ENCODE assay signal across 15 cellular contexts in genomic region chr13:24528816-24529398, GRCh38. TPM values are rescaled to one million over a fixed set of nuclear protein-coding genes. Genes with fewer than 3 reads are reported as not detected.
DNase-seq lines count a peak whose midpoint lies in the region; TF ChIP-seq lines count a peak whose summit lies in the region.
"Had no signal": no experiment of that assay in that cellular context is flagged by ENCODE, and none has a peak within 500 bp of the region (broad histone marks: within the 10 kb centered on the region; RNA-seq: fewer than 3 reads in every experiment).

No MANE protein-coding gene starts in this region.

- in situ Hi-C loops in HAP-1 (cut with MboI; ENCODE audit: low sequenced_read_pairs), result no loop called here

- no peak overlapping the region for H2BK5ac ChIP-seq in mesendoderm (ENCODE audit: low read length)

- H3K18ac ChIP-seq in mesendoderm (ENCODE audit: low read length), result no peak overlapping the region

- H3K4me1 ChIP-seq in HUES48 (ENCODE audit: control insufficient read depth, insufficient read depth, low read length), result peaks cover 22% of the 10 kb centered on the region
- H3K4me1 ChIP-seq in endodermal cell (ENCODE audit: control insufficient read depth, insufficient read depth, low read length), result no peaks in the 10 kb centered on the region
- H3K4me1 ChIP-seq in mesendoderm (ENCODE audit: control insufficient read depth, low read depth, low read length), result no peaks in the 10 kb centered on the region
- H3K4me1 ChIP-seq in HAP-1, result no peaks in the 10 kb centered on the region

- H4K5ac ChIP-seq in mesendoderm (ENCODE audit: low read length), result no peak overlapping the region

- H3K27ac Mint-ChIP-seq in endodermal cell, result no peak overlapping the region
- H3K27ac Mint-ChIP-seq: CD4-positive, alpha-beta T cell; IgD-negative memory B cell had no signal

- H3K9me3 ChIP-seq in HUES48 (ENCODE audit: control insufficient read depth, insufficient read depth, low read length), result no peaks in the 10 kb centered on the region
- no peaks in the 10 kb centered on the region for H3K9me3 ChIP-seq in endodermal cell (ENCODE audit: control insufficient read depth, low read length)
- H3K9me3 ChIP-seq in HAP-1, result no peaks in the 10 kb centered on the region

- no peak overlapping the region for H2BK120ac ChIP-seq in mesendoderm (ENCODE audit: low read depth, low read length)

- H3K27ac ChIP-seq in HUES48 (ENCODE audit: low read depth, low read length) (peak overlapping the region; percentile 34), endodermal cell (ENCODE audit: low read depth, low read length) (no peak overlapping the region), mesendoderm (ENCODE audit: low read depth, low read length) (no peak overlapping the region)
- H3K27ac ChIP-seq: GM23248 had no signal

- no peaks in the 10 kb centered on the region for H3K79me1 ChIP-seq in mesendoderm (ENCODE audit: low read length)

- H3K4me3 Mint-ChIP-seq in endodermal cell, result no peak overlapping the region
- H3K4me3 Mint-ChIP-seq: CD4-positive, alpha-beta T cell; IgD-negative memory B cell had no signal

- no peak overlapping the region for H3K4me2 ChIP-seq in mesendoderm (ENCODE audit: low read length)

- 66 to 79% methylated on average over 3 to 4 of the region's 4 CpGs for WGBS in endodermal cell (ENCODE audit: insufficient coverage in 1 of 2, insufficient read length in 1 of 2), 2 experiments
- WGBS in mesendoderm (ENCODE audit: extremely low coverage, insufficient coverage, low lambda C conversion rate), result no CpG with 5 or more reads among the region's 4 CpGs

- H3K36me3 Mint-ChIP-seq in endodermal cell (ENCODE audit: low read depth), result no peaks in the 10 kb centered on the region
- H3K36me3 Mint-ChIP-seq: IgD-negative memory B cell had no signal

- H3K27me3 Mint-ChIP-seq in endodermal cell (ENCODE audit: insufficient read depth), result no peaks in the 10 kb centered on the region

- H3K79me2 ChIP-seq in mesendoderm (ENCODE audit: control insufficient read depth, insufficient read depth, low read length), result no peaks in the 10 kb centered on the region

- H3K36me3 ChIP-seq in HUES48 (ENCODE audit: control insufficient read depth, insufficient read depth, low read length) (no peaks in the 10 kb centered on the region), endodermal cell (ENCODE audit: control insufficient read depth, insufficient read depth, low read length) (no peaks in the 10 kb centered on the region), mesendoderm (ENCODE audit: control insufficient read depth, insufficient read depth, low read length) (no peaks in the 10 kb centered on the region), HAP-1 (replicated peaks) (no peaks in the 10 kb centered on the region)

- H3K27me3 ChIP-seq in HUES48 (ENCODE audit: control insufficient read depth, insufficient read depth, low read length) (no peaks in the 10 kb centered on the region), endodermal cell (ENCODE audit: control insufficient read depth, insufficient read depth, low read length, poor library complexity, severe bottlenecking) (no peaks in the 10 kb centered on the region), mesendoderm (ENCODE audit: insufficient read depth, low read length, poor library complexity) (no peaks in the 10 kb centered on the region), HAP-1 (ENCODE audit: low read depth) (peaks cover 6% of the 10 kb centered on the region; the same call in 1 of the 2 replicates)

- no peak overlapping the region for H3K4me3 ChIP-seq in HUES48 (ENCODE audit: low read depth, low read length)
- H3K4me3 ChIP-seq in endodermal cell (ENCODE audit: low read length), result no peak overlapping the region
- no peak overlapping the region for H3K4me3 ChIP-seq in mesendoderm (ENCODE audit: low read length)
- no peak overlapping the region for H3K4me3 ChIP-seq in HAP-1
- H3K4me3 ChIP-seq: GM12878, GM23248 had no signal

- H3K9ac ChIP-seq in HUES48 (ENCODE audit: low read depth, low read length) (no peak overlapping the region; the same call in 1 of the 2 replicates), endodermal cell (ENCODE audit: extremely low read depth, low read length, poor library complexity, severe bottlenecking) (no peak overlapping the region), mesendoderm (ENCODE audit: low read length) (no peak overlapping the region)
- H3K9ac ChIP-seq: GM23248 had no signal

- H3K4ac ChIP-seq in mesendoderm (ENCODE audit: low read depth, low read length), result no peak overlapping the region

- DNase-seq in AG20443 (ENCODE audit: low spot score) (peak; percentile 2), endodermal cell (no peak), mesendoderm (peak; percentile 19), HAP-1 (ENCODE audit: low spot score in 2 of 2) (no peak), NCI-H69 (lab: John Stamatoyannopoulos, UW) (no peak)
- no peak for DNase-seq in stimulated activated CD4-positive, alpha-beta T cell treated with anti-CD3 and anti-CD28 coated beads, Interleukin-15, amount 100 ng/mL, for 24 hours
- DNase-seq: 8988T; C1 segment of cervical spinal cord; CD4-positive, alpha-beta T cell; DMS79; GM23248; KG1 had no signal

- no peak overlapping the region for H3K23ac ChIP-seq in mesendoderm (ENCODE audit: low read length)

- no peak overlapping the region for H2AK5ac ChIP-seq in mesendoderm (ENCODE audit: low read length)

- H2BK15ac ChIP-seq in mesendoderm (replicated peaks; ENCODE audit: low read depth), result no peak overlapping the region

- H3K9me3 Mint-ChIP-seq in endodermal cell, result no peaks in the 10 kb centered on the region
- H3K9me3 Mint-ChIP-seq: CD4-positive, alpha-beta T cell had no signal

- no peak overlapping the region for H3K56ac ChIP-seq in mesendoderm (ENCODE audit: low read length)

- no peak overlapping the region for H4K8ac ChIP-seq in mesendoderm (ENCODE audit: low read depth, low read length)

- H3K4me1 Mint-ChIP-seq in endodermal cell, result no peaks in the 10 kb centered on the region
- H3K4me1 Mint-ChIP-seq: IgD-negative memory B cell had no signal

- TF ChIP-seq CTCF in endodermal cell (conservative IDR thresholded peaks at IDR 0.05), result peak; percentile 44

RNA-seq across cellular contexts. Expression of gene PARP4, which starts 16.3 kb away (rescaled TPM):
- 10 to 100 TPM; 35.7 to 51.8 TPM for total RNA-seq in endodermal cell
- polyA plus RNA-seq in endodermal cell (2013, experiment 1 of 2), result 32.4 TPM
- 31.9 TPM for polyA plus RNA-seq in endodermal cell (2013, experiment 2 of 2)
- polyA plus RNA-seq in mesendoderm (2013, experiment 1 of 2), result 16.8 TPM
- 17.0 TPM for polyA plus RNA-seq in mesendoderm (2013, experiment 2 of 2)

Comparison
In these comparisons a context has a peak if more than half of its experiments do, and no peak if none do; other contexts are left out.
1. DNase-seq: peak in AG20443 (single experiment) and mesendoderm (single experiment); none in endodermal cell (single experiment), HAP-1 (0 of 2), stimulated activated CD4-positive, alpha-beta T cell treated with anti-CD3 and anti-CD28 coated beads, Interleukin-15, amount 100 ng/mL, for 24 hours (single experiment) and NCI-H69 (single experiment).